In the genomic region with DNA sequence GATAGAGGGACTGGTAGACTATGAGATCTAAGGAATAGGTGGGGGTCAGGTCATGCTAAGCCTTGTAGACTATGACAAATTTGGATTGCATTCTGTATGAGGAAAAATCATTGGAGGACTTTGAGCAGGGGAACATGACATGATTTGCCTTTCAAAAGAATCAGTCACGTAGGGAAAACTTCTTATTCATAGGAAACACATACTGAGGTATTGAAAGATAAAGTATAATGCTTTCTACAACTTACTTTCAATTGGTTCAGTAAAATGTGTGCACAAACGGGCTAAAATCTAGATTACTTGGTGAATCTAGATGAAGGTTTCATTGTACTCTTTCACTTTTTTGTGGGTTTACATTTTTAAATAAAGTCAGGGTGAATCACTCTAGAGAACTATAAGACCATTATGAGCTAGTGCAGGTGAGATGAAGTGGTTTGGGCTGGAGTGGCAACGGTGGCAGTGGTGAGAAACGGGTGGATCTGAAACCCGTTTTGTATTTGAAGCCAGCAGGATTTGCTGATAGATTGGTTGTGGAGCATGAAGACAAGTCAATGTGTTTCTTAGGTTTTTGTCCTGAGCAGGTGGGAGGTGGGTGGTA, we compare ENCODE assay signal across 19 cellular contexts. TPM values are rescaled to one million over a fixed set of nuclear protein-coding genes. Genes with fewer than 3 reads are reported as not detected.
DNase-seq lines count a peak whose midpoint lies in the region; ATAC-seq and TF ChIP-seq lines count a peak whose summit lies in the region.
"Had no signal": no experiment of that assay in that cellular context is flagged by ENCODE, and none has a peak within 500 bp of the region (broad histone marks: within the 10 kb centered on the region; RNA-seq: fewer than 3 reads in every experiment).

No MANE protein-coding gene starts in this region.

- H3K27ac ChIP-seq in foreskin keratinocyte, result no peak overlapping the region
- H3K27ac ChIP-seq in hepatocyte, result no peak overlapping the region
- H3K27ac ChIP-seq: neural progenitor cell, thyroid gland had no signal

- H3K27me3 ChIP-seq in foreskin keratinocyte (no peaks in the 10 kb centered on the region), hepatocyte (no peaks in the 10 kb centered on the region)
- H3K27me3 ChIP-seq: neural progenitor cell, thyroid gland had no signal

- H3K4me2 ChIP-seq in hepatocyte, result no peak overlapping the region
- H3K4me2 ChIP-seq: neural progenitor cell had no signal

- H3K4me3 ChIP-seq in hepatocyte, result no peak overlapping the region
- H3K4me3 ChIP-seq: neural progenitor cell, thyroid gland had no signal

- no peak overlapping the region for H2AFZ ChIP-seq in hepatocyte
- H2AFZ ChIP-seq: neural progenitor cell had no signal

- H3K4me1 ChIP-seq in foreskin keratinocyte (peaks cover 8% of the 10 kb centered on the region), hepatocyte (ENCODE audit: insufficient read depth) (peaks cover 6% of the 10 kb centered on the region)

- no peaks in the 10 kb centered on the region for H3K9me3 ChIP-seq in hepatocyte (ENCODE audit: low read depth)
- H3K9me3 ChIP-seq: thyroid gland had no signal

- H3K79me2 ChIP-seq in hepatocyte, result peaks cover 15% of the 10 kb centered on the region

- no peaks in the 10 kb centered on the region for H4K20me1 ChIP-seq in hepatocyte (ENCODE audit: insufficient read depth, poor library complexity, severe bottlenecking)

- TF ChIP-seq CTCF in foreskin keratinocyte (conservative IDR thresholded peaks at IDR 0.05) (no peak), hepatocyte (IDR thresholded peaks at IDR 0.05; ENCODE audit: poor library complexity) (no peak)

- H3K36me3 ChIP-seq in hepatocyte (replicated peaks; ENCODE audit: insufficient read depth, low read depth), result no peaks in the 10 kb centered on the region
- H3K36me3 ChIP-seq: neural progenitor cell, thyroid gland had no signal

- DNase-seq in stimulated activated CD4-positive, alpha-beta T cell treated with anti-CD3 and anti-CD28 coated beads, Interleukin-15, amount 100 ng/mL, for 24 hours, result peak; percentile 19
- DNase-seq in stimulated activated CD4-positive, alpha-beta T cell treated with anti-CD3 and anti-CD28 coated beads, Interleukin-4, amount 100 ng/mL, for 1 hour, result no peak
- DNase-seq in amniotic epithelial cell (ENCODE audit: low read depth), result peak; percentile 37
- peak; percentile 71 to 85 for DNase-seq in foreskin keratinocyte
- DNase-seq in hepatocyte (ENCODE audit: low spot score), result no peak
- DNase-seq in stimulated activated CD4-positive, alpha-beta T cell treated with anti-CD3 and anti-CD28 coated beads, Interleukin-12 subunit alpha, Interleukin-12 subunit beta, amount 100 ng/mL, for 4 hours, result no peak
- no peak for DNase-seq in stimulated activated naive CD4-positive, alpha-beta T cell treated with Interleukin-2 at 50 U/mL for 16 hours (lab: John Stamatoyannopoulos, UW)
- DNase-seq: activated CD4-positive, CD25-positive, alpha-beta regulatory T cell; amniotic stem cell; CD4-positive, CD25-positive, alpha-beta regulatory T cell; DMS53; effector memory CD8-positive, alpha-beta T cell; left colon; NCI-H187; NCI-H446; thyroid gland had no signal

- 88% methylated on average over 5 of the region's 5 CpGs for WGBS in hepatocyte (ENCODE audit: low lambda C conversion rate, missing lambda C conversion rate)

- no peaks in the 10 kb centered on the region for H3K9me2 ChIP-seq in hepatocyte (replicated peaks; ENCODE audit: insufficient read depth)

- peak; percentile 88 for ATAC-seq in foreskin keratinocyte
- no peak for ATAC-seq in GM18511 (IDR thresholded peaks at IDR 0.05; ENCODE audit: unreplicated experiment)
- ATAC-seq: effector memory CD8-positive, alpha-beta T cell; left colon; stimulated activated memory B cell treated with anti-CD40 and anti-IgM and Interleukin-4, amounts not matched to agents 10 μg/mL and 1 μg/mL and 100 μg/mL, for 72 hours had no signal

RNA-seq across cellular contexts. Expression of a gene that starts 6.7 kb away (rescaled TPM):
- total RNA-seq in foreskin keratinocyte (5.3 and 6.9 TPM in 2 replicates), hepatocyte (16.2 and 17.5 TPM in 2 replicates)
- polyA plus RNA-seq in foreskin keratinocyte (1.7 and 2.6 TPM in 2 replicates), hepatocyte (5.4 and 7.2 TPM in 2 replicates)

Comparison
In these comparisons a context has a peak if more than half of its experiments do, and no peak if none do; other contexts are left out.
1. DNase-seq: peak in stimulated activated CD4-positive, alpha-beta T cell treated with anti-CD3 and anti-CD28 coated beads, Interleukin-15, amount 100 ng/mL, for 24 hours (single experiment), amniotic epithelial cell (single experiment) and foreskin keratinocyte (2 of 2); none in stimulated activated CD4-positive, alpha-beta T cell treated with anti-CD3 and anti-CD28 coated beads, Interleukin-4, amount 100 ng/mL, for 1 hour (single experiment), hepatocyte (single experiment), stimulated activated CD4-positive, alpha-beta T cell treated with anti-CD3 and anti-CD28 coated beads, Interleukin-12 subunit alpha, Interleukin-12 subunit beta, amount 100 ng/mL, for 4 hours (single experiment) and stimulated activated naive CD4-positive, alpha-beta T cell treated with Interleukin-2 at 50 U/mL for 16 hours (single experiment).